Comparison of ENCODE assay signal across 25 cellular contexts in genomic region chr18:57687970-57688369, GRCh38.
"Had no signal": no experiment of that assay in that cellular context is flagged by ENCODE, and none has a peak within 500 bp of the region (broad histone marks: within the 10 kb centered on the region; RNA-seq: fewer than 3 reads in every experiment).

No MANE protein-coding gene starts in this region.

- H2AFZ ChIP-seq: neural progenitor cell had no signal

- ATAC-seq: activated CD8-positive, alpha-beta T cell treated with anti-CD3 and anti-CD28 coated beads, Interleukin-2, amount 10 ng/mL, durations not matched to agents 7 days and 5 days; activated naive CD4-positive, alpha-beta T cell treated with anti-CD3 and anti-CD28 coated beads, Interleukin-2, amount 50 U/mL, for 72 hours; naive thymus-derived CD8-positive, alpha-beta T cell; stimulated activated naive CD8-positive, alpha-beta T cell treated with anti-CD3 and anti-CD28 coated beads, Interleukin-15, amount 100 ng/mL, for 72 hours; T-cell had no signal

- H3K4me3 ChIP-seq: lung, neural progenitor cell, suprapubic skin, transverse colon, uterus had no signal

- H3K4me2 ChIP-seq: neural progenitor cell had no signal

- DNase-seq: activated CD4-positive, alpha-beta T cell treated with anti-CD3 and anti-CD28 coated beads for 1 hour; activated CD4-positive, alpha-beta T cell treated with anti-CD3 and anti-CD28 coated beads, Interleukin-2, amount 50 U/mL, for 1 hour; activated CD8-positive, alpha-beta T cell treated with anti-CD3 and anti-CD28 coated beads, Interleukin-2, amount 10 ng/mL, durations not matched to agents 7 days and 5 days; activated gamma-delta T cell treated with Interleukin-2 at 50 U/mL for 16 hours; activated T-cell treated with anti-CD3 and anti-CD28 coated beads, Interleukin-2, amount 50 U/mL, for 1 hour; effector memory CD4-positive, alpha-beta T cell; foreskin melanocyte; hippocampal formation; islet precursor cell; left cardiac atrium; naive thymus-derived CD8-positive, alpha-beta T cell; posterior cingulate gyrus; stimulated activated CD4-positive, alpha-beta T cell treated with anti-CD3 and anti-CD28 coated beads, Interleukin-4, amount 100 ng/mL, for 4 hours; stimulated activated naive CD8-positive, alpha-beta T cell treated with anti-CD3 and anti-CD28 coated beads, Interleukin-15, amount 100 ng/mL, for 72 hours; T-cell; transverse colon; uterus; WERI-Rb-1 had no signal

- FAIRE-seq: astrocyte, colon, TTC549 had no signal

- H3K9ac ChIP-seq: neural progenitor cell had no signal

- H3K27ac ChIP-seq: neural progenitor cell, suprapubic skin, transverse colon, uterus, WERI-Rb-1 had no signal

- H3K9me3 ChIP-seq: suprapubic skin, transverse colon, uterus had no signal

- H3K36me3 ChIP-seq: neural progenitor cell, uterus, WERI-Rb-1 had no signal

- H3K27me3 ChIP-seq: neural progenitor cell, suprapubic skin, transverse colon, uterus had no signal

- H3K4me1 ChIP-seq: neural progenitor cell, suprapubic skin, uterus had no signal
